2 cellular contexts compared by ENCODE assay signal in the genomic region with DNA sequence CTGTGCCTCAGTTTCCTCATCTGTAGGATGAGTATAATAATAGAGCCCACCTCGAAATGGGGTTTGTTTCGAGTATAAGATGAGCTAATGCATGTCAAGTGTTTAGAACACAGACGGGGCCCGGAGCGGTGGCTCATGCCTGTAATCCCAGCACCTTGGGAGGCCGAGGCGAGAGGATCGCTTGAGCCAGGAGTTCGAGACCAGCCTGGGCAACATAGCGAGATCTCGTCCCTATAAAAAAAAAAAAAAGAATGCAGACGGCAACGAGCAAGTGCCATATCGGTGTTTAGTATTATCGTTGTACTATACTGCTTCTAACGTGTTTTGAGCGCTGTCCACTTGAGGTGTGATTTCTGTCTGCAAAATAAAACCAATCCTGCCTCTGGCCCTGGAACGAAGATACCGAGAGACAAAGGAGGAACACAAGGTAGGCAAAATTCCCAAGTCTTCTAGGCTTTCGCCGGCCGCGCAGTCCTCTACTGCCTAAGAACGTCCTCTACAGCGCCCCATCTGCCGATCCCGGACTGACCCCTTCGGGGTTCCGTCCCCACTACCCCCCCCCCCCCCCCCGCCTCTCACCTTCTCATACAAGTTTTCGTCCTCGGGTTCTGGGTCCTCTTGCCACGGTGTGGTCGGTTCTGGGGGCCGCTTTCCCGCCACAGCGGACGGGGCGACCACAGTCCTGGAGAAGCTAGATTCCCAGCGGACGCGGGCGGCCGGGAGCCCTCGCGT.
TF ChIP-seq lines count a peak whose summit lies in the region.

No MANE protein-coding gene starts in this region.

TF ChIP-seq in SK-N-SH, 30 proteins besides CTCF, POLR2A, EP300 and RAD21:
- TF ChIP-seq RFX5 (IDR thresholded peaks at IDR 0.05; ENCODE audit: low read length) (no peak), RCOR1 (IDR thresholded peaks at IDR 0.05; ENCODE audit: low read length) (no peak), MXI1 (IDR thresholded peaks at IDR 0.05; ENCODE audit: low read depth, low read length) (no peak), GABPA (IDR thresholded peaks at IDR 0.05; ENCODE audit: low read depth) (no peak), MAX (IDR thresholded peaks at IDR 0.05; ENCODE audit: low read depth) (no peak), FOXM1 (IDR thresholded peaks at IDR 0.05; ENCODE audit: low read depth) (no peak), TCF12 (IDR thresholded peaks at IDR 0.05) (no peak)

TF ChIP-seq in H1, 55 proteins besides CTCF, POLR2A, EP300 and RAD21:
- TF ChIP-seq CTBP2 (IDR thresholded peaks at IDR 0.05; ENCODE audit: borderline replicate concordance, insufficient read depth, insufficient read length, low read length) (no peak), PHF8 (conservative IDR thresholded peaks at IDR 0.05; ENCODE audit: low read depth, low read length) (0 out of 2 replicates have a peak, but pooled peaks have one; percentile 59)
TF ChIP-seq in H1: peak in this region for 1.
